Comparison of ENCODE assay signal across 13 cellular contexts in genomic region chr11:47861762-47862161, GRCh38. TPM values are rescaled to one million over a fixed set of nuclear protein-coding genes. Genes with fewer than 3 reads are reported as not detected.
A peak's percentile ranks its signal among the peaks of the same experiment; 100 is the strongest.
DNase-seq lines count a peak whose midpoint lies in the region; ATAC-seq, FAIRE-seq and TF ChIP-seq lines count a peak whose summit lies in the region.
"Had no signal": no experiment of that assay in that cellular context is flagged by ENCODE, and none has a peak within 500 bp of the region (broad histone marks: within the 10 kb centered on the region; RNA-seq: fewer than 3 reads in every experiment).

No MANE protein-coding gene starts in this region.

- no peak overlapping the region for H3K27ac ChIP-seq in body of pancreas
- H3K27ac ChIP-seq in pancreas, result no peak overlapping the region
- no peak overlapping the region for H3K27ac ChIP-seq in ovary
- H3K27ac ChIP-seq: vagina had no signal

- no peak for TF ChIP-seq EP300 in ovary (IDR thresholded peaks at IDR 0.05)

- no peaks in the 10 kb centered on the region for H3K36me3 Mint-ChIP-seq in activated T-cell treated with anti-CD3 and anti-CD28 coated beads, Interleukin-2, amount 50 U/mL, for 4 hours (ENCODE audit: insufficient read depth)

- no peaks in the 10 kb centered on the region for H3K9me3 ChIP-seq in body of pancreas
- no peaks in the 10 kb centered on the region for H3K9me3 ChIP-seq in pancreas
- no peaks in the 10 kb centered on the region for H3K9me3 ChIP-seq in ovary
- H3K9me3 ChIP-seq: vagina had no signal

- H3K4me1 ChIP-seq in body of pancreas, result no peaks in the 10 kb centered on the region
- H3K4me1 ChIP-seq in pancreas, result peaks cover 0 to 5% (median 0%) of the 10 kb centered on the region in 3 donors
- peaks cover 2% of the 10 kb centered on the region for H3K4me1 ChIP-seq in ovary (ENCODE audit: insufficient read depth)
- H3K4me1 ChIP-seq: vagina had no signal

- H3K4me1 Mint-ChIP-seq in activated T-cell treated with anti-CD3 and anti-CD28 coated beads, Interleukin-2, amount 50 U/mL, for 4 hours (ENCODE audit: low read depth), result peaks cover 52% of the 10 kb centered on the region

- no peak for TF ChIP-seq CTCF in body of pancreas (IDR thresholded peaks at IDR 0.05)
- no peak for TF ChIP-seq CTCF in pancreas (IDR thresholded peaks at IDR 0.05)
- no peak for TF ChIP-seq CTCF in ovary (IDR thresholded peaks at IDR 0.05)

- H3K36me3 ChIP-seq in body of pancreas (replicated peaks in 1 of 2; ENCODE audit: insufficient read depth in 1 of 2, low read depth in 2 of 2) (no peaks in the 10 kb centered on the region), pancreas (no peaks in the 10 kb centered on the region), ovary (no peaks in the 10 kb centered on the region)
- H3K36me3 ChIP-seq: vagina had no signal

- ATAC-seq in activated T-cell treated with anti-CD3 and anti-CD28 coated beads, Interleukin-2, amount 50 U/mL, for 4 hours, result peak; percentile 59 to 69
- ATAC-seq in body of pancreas (peak; percentile 62), pancreas (peak in 3 of 4 donors; percentile 61 to 66 (median 63))

- no peaks in the 10 kb centered on the region for H3K27me3 Mint-ChIP-seq in activated T-cell treated with anti-CD3 and anti-CD28 coated beads, Interleukin-2, amount 50 U/mL, for 4 hours (ENCODE audit: low read depth)

- peaks cover 3% of the 10 kb centered on the region for H3K9me3 Mint-ChIP-seq in activated T-cell treated with anti-CD3 and anti-CD28 coated beads, Interleukin-2, amount 50 U/mL, for 4 hours

- FAIRE-seq in pancreas (lab: Jason Lieb, UNC), result no peak
- FAIRE-seq: endometrium had no signal

- H3K4me3 Mint-ChIP-seq in activated T-cell treated with anti-CD3 and anti-CD28 coated beads, Interleukin-2, amount 50 U/mL, for 4 hours, result no peak overlapping the region

- H3K27me3 ChIP-seq in body of pancreas (no peaks in the 10 kb centered on the region), pancreas (no peaks in the 10 kb centered on the region), ovary (no peaks in the 10 kb centered on the region)
- H3K27me3 ChIP-seq: vagina had no signal

- TF ChIP-seq POLR2A in body of pancreas (IDR thresholded peaks at IDR 0.05) (no peak), ovary (IDR thresholded peaks at IDR 0.05) (no peak)

- DNase-seq in activated T-cell treated with anti-CD3 and anti-CD28 coated beads, Interleukin-2, amount 50 U/mL, for 4 hours, result no peak
- no peak for DNase-seq in activated T-cell treated with anti-CD3 and anti-CD28 coated beads, Interleukin-2, amount 50 U/mL, for 48 hours
- DNase-seq in NCI-H460 (ENCODE audit: extremely low read depth, low read depth) (peak; percentile 51), body of pancreas (peak in 1 of 4 donors; percentile 7), pancreas (no peak), NCI-H146 treated with DMSO at 0.1 percent for 48 hours (lab: John Stamatoyannopoulos, UW; ENCODE audit: unreplicated experiment) (no peak), ovary (no peak), DMS 273 (lab: John Stamatoyannopoulos, UW; ENCODE audit: unreplicated experiment) (no peak)
- DNase-seq: activated effector memory CD4-positive, alpha-beta T cell treated with Interleukin-2 at 50 U/mL for 16 hours; Kasumi-1; NCI-H526 treated with DMSO at 0.1 percent for 48 hours had no signal

- 44 to 56% methylated on average over 6 of the region's 6 CpGs for WGBS in body of pancreas, 2 donors
- 41 to 59% methylated on average over 6 of the region's 6 CpGs for WGBS in pancreas, 2 donors
- WGBS in ovary, 3 donors, result 84 to 90% (median 86%) methylated on average over 6 of the region's 6 CpGs

- H3K4me3 ChIP-seq in body of pancreas, result no peak overlapping the region
- H3K4me3 ChIP-seq in pancreas, result no peak overlapping the region
- H3K4me3 ChIP-seq in ovary, result no peak overlapping the region
- H3K4me3 ChIP-seq: vagina had no signal

- intact Hi-C loops in body of pancreas (cut with DNase I) (no loop called here), pancreas (cut with DNase I) (no loop called here), ovary (cut with DNase I) (no loop called here)

RNA-seq across cellular contexts. Expression of gene NUP160, which starts 13.6 kb away (rescaled TPM):
- 10 to 100 TPM; 76.6 to 86.7 (median 80.4) TPM for total RNA-seq in activated T-cell treated with anti-CD3 and anti-CD28 coated beads, Interleukin-2, amount 50 U/mL, for 4 hours
- 28.0 and 35.6 TPM in 2 replicates for total RNA-seq in NCI-H460 (2014; rRNA removed; shearing (Covaris generic))
- 40.2 and 51.8 TPM in 2 replicates for polyA plus RNA-seq in NCI-H460 (2014; cell fraction: nucleus; rRNA removed)
- total RNA-seq in body of pancreas, result 10 to 100 TPM; 13.8 to 15.3 TPM
- 10 to 100 TPM; 12.0 to 20.2 (median 13.8) TPM for total RNA-seq in pancreas
- polyA plus RNA-seq in pancreas, result 10 to 100 TPM in 1 of 2 donors, 1 to 10 TPM in 1; 9.7 to 15.2 TPM
- total RNA-seq in ovary, result 10 to 100 TPM; 29.1 to 48.5 (median 32.7) TPM
- polyA plus RNA-seq in ovary, result 10 to 100 TPM; 21.3 to 27.3 TPM
